8 cellular contexts compared by ENCODE assay signal in genomic region chr5:17218353-17219005, GRCh38. TPM values are rescaled to one million over a fixed set of nuclear protein-coding genes. Genes with fewer than 3 reads are reported as not detected.
DNase-seq lines count a peak whose midpoint lies in the region; ATAC-seq and TF ChIP-seq lines count a peak whose summit lies in the region.

No MANE protein-coding gene starts in this region.

- H3K9ac ChIP-seq in HUES48 (ENCODE audit: low read depth, low read length): peak overlapping the region; percentile 72

- ATAC-seq in GM19438 (IDR thresholded peaks at IDR 0.05; ENCODE audit: low read depth, unreplicated experiment): peak; percentile 39
- ATAC-seq in sciatic nerve: peak; percentile 50

- DNase-seq in COR-L47 (lab: John Stamatoyannopoulos, UW) (peak; percentile 64), adrenal gland (peak in 4 of 7 donors; percentile 14 to 57 (median 22)), hepatic stellate cell (ENCODE audit: low spot score) (peak; percentile 62), sciatic nerve (ENCODE audit: low spot score) (peak; percentile 62), NCI-H1048 (lab: John Stamatoyannopoulos, UW) (no peak)
- DNase-seq in stimulated activated CD4-positive, alpha-beta T cell treated with anti-CD3 and anti-CD28 coated beads, Interleukin-1b, Interleukin-23, amount 100 ng/mL, for 48 hours: no peak

- H3K36me3 ChIP-seq in HUES48 (ENCODE audit: control insufficient read depth, insufficient read depth, low read length) (peaks cover 20% of the 10 kb centered on the region), adrenal gland (replicated peaks in 1 of 2) (no peaks in the 10 kb centered on the region)

- H3K9me3 ChIP-seq in HUES48 (ENCODE audit: control insufficient read depth, insufficient read depth, low read length) (no peaks in the 10 kb centered on the region), adrenal gland (replicated peaks in 1 of 3) (no peaks in the 10 kb centered on the region)

- intact Hi-C loops in adrenal gland (cut with DNase I) (loop anchor here (5.0 to 10.0 kb wide), 2 partner anchors 1079 to 1096 kb away; no protein-coding TSS in a partner anchor), sciatic nerve (cut with DNase I) (loop anchor here (10.0 kb wide), 1 partner anchor 1096 kb away; no protein-coding TSS in a partner anchor)

- 0 to 3% (median 1%) methylated on average over 16 to 45 of the region's 45 CpGs for WGBS in adrenal gland, 4 donors

- TF ChIP-seq CTCF in adrenal gland (IDR thresholded peaks at IDR 0.05): no peak

- TF ChIP-seq POLR2A in adrenal gland (IDR thresholded peaks at IDR 0.05): no peak

- H3K27me3 ChIP-seq in HUES48 (ENCODE audit: control insufficient read depth, insufficient read depth, low read length) (no peaks in the 10 kb centered on the region), adrenal gland (no peaks in the 10 kb centered on the region)

- H3K4me1 ChIP-seq in HUES48 (ENCODE audit: control insufficient read depth, insufficient read depth, low read length) (peaks cover 68% of the 10 kb centered on the region), adrenal gland (replicated peaks in 1 of 2) (peaks cover 0 to 4% of the 10 kb centered on the region in 2 donors)

- H3K4me3 ChIP-seq in HUES48 (ENCODE audit: low read depth, low read length): peak overlapping the region; percentile 96
- H3K4me3 ChIP-seq in adrenal gland: peak overlapping the region in 2 of 4 donors; percentile 25 to 64

- H3K27ac ChIP-seq in HUES48 (ENCODE audit: low read depth, low read length) (peak overlapping the region; percentile 77), adrenal gland (peak overlapping the region in 2 of 5 donors; percentile 44 to 64)

RNA-seq across cellular contexts. Expression of gene BASP1, which starts 1.0 kb away (rescaled TPM):
- 10 to 100 TPM in 5 of 8 donors, 1 to 10 TPM in 3; 7.0 to 24.9 (median 11.7) TPM for total RNA-seq in adrenal gland
- polyA plus RNA-seq in adrenal gland: 10 to 100 TPM in 2 of 3 donors, 1 to 10 TPM in 1; 9.3 to 13.5 (median 13.0) TPM
- total RNA-seq in sciatic nerve: 26.8 TPM

Comparison
In these comparisons a context has a peak if more than half of its experiments do, and no peak if none do; other contexts are left out.
1. DNase-seq: peak in COR-L47 (single experiment), adrenal gland (4 of 7), hepatic stellate cell (single experiment) and sciatic nerve (single experiment); none in NCI-H1048 (single experiment) and stimulated activated CD4-positive, alpha-beta T cell treated with anti-CD3 and anti-CD28 coated beads, Interleukin-1b, Interleukin-23, amount 100 ng/mL, for 48 hours (single experiment).